ENCODE assay signal across 16 cellular contexts in genomic region chr4:165203541-165204461, GRCh38. TPM values are rescaled to one million over a fixed set of nuclear protein-coding genes. Genes with fewer than 3 reads are reported as not detected.
A peak's percentile ranks its signal among the peaks of the same experiment; 100 is the strongest.
DNase-seq lines count a peak whose midpoint lies in the region; ATAC-seq and TF ChIP-seq lines count a peak whose summit lies in the region.
"Had no signal": no experiment of that assay in that cellular context is flagged by ENCODE, and none has a peak within 500 bp of the region (broad histone marks: within the 10 kb centered on the region; RNA-seq: fewer than 3 reads in every experiment).

No MANE protein-coding gene starts in this region.

- TF ChIP-seq RAD21 in HCT116 (IDR thresholded peaks at IDR 0.05; ENCODE audit: low read depth) = no peak

- POLR2A ChIA-PET in activated CD4-positive, alpha-beta T cell treated with anti-CD3 and anti-CD28 coated beads, Interleukin-2, amount 10 ng/mL, durations not matched to agents 7 days and 5 days (lab: Charles Lee) = no interaction called here
- POLR2A ChIA-PET in HCT116 (lab: Charles Lee) = no interaction called here

- peaks cover 42% of the 10 kb centered on the region for H3K4me1 Mint-ChIP-seq in activated CD4-positive, alpha-beta T cell treated with anti-CD3 and anti-CD28 coated beads, Interleukin-2, amount 10 ng/mL, durations not matched to agents 7 days and 5 days
- H3K4me1 Mint-ChIP-seq in activated naive CD8-positive, alpha-beta T cell treated with anti-CD3 and anti-CD28 coated beads for 36 hours = peaks cover 48% of the 10 kb centered on the region
- H3K4me1 Mint-ChIP-seq in T-helper 17 cell = peaks cover 30% of the 10 kb centered on the region

- no peak for ATAC-seq in HCT116
- no peak for ATAC-seq in T-helper 17 cell
- ATAC-seq: sciatic nerve had no signal

- WGBS in spleen, 5 donors = 75 to 85% (median 81%) methylated on average over 8 of the region's 8 CpGs

- H3K79me2 ChIP-seq in HCT116 (ENCODE audit: insufficient read depth, low read length) = peaks cover 11% of the 10 kb centered on the region

- no peak overlapping the region for H3K9ac ChIP-seq in HCT116 (ENCODE audit: low read length)

- H4K20me1 ChIP-seq in HCT116 (ENCODE audit: insufficient read depth) = no peaks in the 10 kb centered on the region

- intact Hi-C loops in HCT116 (cut with micrococcal nuclease) = no loop called here
- intact Hi-C loops in spleen (cut with DNase I; ENCODE audit: low total_unique reads) = no loop called here
- intact Hi-C loops in left ventricle myocardium inferior (cut with micrococcal nuclease) = loop anchor here (10.0 kb wide), 1 partner anchor 121 kb away; the partner anchor contains the start of gene MSMO1

- BruUV-seq in HCT116 (replicated peaks; lab: Mats Ljungman, UMichigan) = no TSS peak

- H3K9me2 ChIP-seq in HCT116 (ENCODE audit: insufficient read depth) = no peaks in the 10 kb centered on the region

- TF ChIP-seq CTCF in HCT116 (IDR thresholded peaks at IDR 0.05 in 2 of 3, conservative IDR thresholded peaks at IDR 0.05 in 1 of 3; ENCODE audit: borderline replicate concordance in 1 of 3, insufficient read depth in 1 of 3, low read depth in 2 of 3, low read length in 2 of 3) (no peak), spleen (IDR thresholded peaks at IDR 0.05 in 8 of 11, conservative IDR thresholded peaks at IDR 0.05 in 3 of 11) (no peak), left ventricle myocardium inferior (IDR thresholded peaks at IDR 0.05; ENCODE audit: borderline replicate concordance) (no peak)

- H3K4me1 ChIP-seq in HCT116 (ENCODE audit: control insufficient read depth in 1 of 2, insufficient read depth in 2 of 2, low read length in 2 of 2) (peaks cover 10 to 38% of the 10 kb centered on the region in 2 experiments), spleen (peaks cover 6 to 44% (median 22%) of the 10 kb centered on the region in 6 donors), left ventricle myocardium inferior (peaks cover 28% of the 10 kb centered on the region)

- peak overlapping the region; percentile 48 for H3K27ac Mint-ChIP-seq in activated CD4-positive, alpha-beta T cell treated with anti-CD3 and anti-CD28 coated beads, Interleukin-2, amount 10 ng/mL, durations not matched to agents 7 days and 5 days
- H3K27ac Mint-ChIP-seq in activated naive CD8-positive, alpha-beta T cell treated with anti-CD3 and anti-CD28 coated beads for 36 hours = peak overlapping the region; percentile 71
- no peak overlapping the region for H3K27ac Mint-ChIP-seq in T-helper 17 cell

- H3K27me3 ChIP-seq in HCT116 (ENCODE audit: insufficient read depth, low read length) (no peaks in the 10 kb centered on the region), spleen (replicated peaks in 1 of 7) (no peaks in the 10 kb centered on the region), left ventricle myocardium inferior (ENCODE audit: low read depth) (no peaks in the 10 kb centered on the region)
- H3K27me3 ChIP-seq: breast epithelium had no signal

- RAD21 ChIA-PET in HCT116 (lab: Charles Lee; ENCODE audit: low non-redundant PET in 1 of 2, low total read pairs in 2 of 2, uncharacterized antibody in 2 of 2, unreplicated experiment in 2 of 2) = no interaction called here

- no peak for TF ChIP-seq POLR2A in HCT116 (IDR thresholded peaks at IDR 0.05; ENCODE audit: borderline replicate concordance, extremely low read depth, insufficient read depth, insufficient read length)
- TF ChIP-seq POLR2A in spleen (IDR thresholded peaks at IDR 0.05) = no peak

- H3K4me3 ChIP-seq in HCT116 (replicated peaks in 1 of 2; ENCODE audit: low read depth in 1 of 2, low read length in 2 of 2) = no peak overlapping the region
- H3K4me3 ChIP-seq in spleen = no peak overlapping the region
- no peak overlapping the region for H3K4me3 ChIP-seq in left ventricle myocardium inferior
- H3K4me3 ChIP-seq: breast epithelium, lung had no signal

- H3K36me3 ChIP-seq in HCT116 (ENCODE audit: control insufficient read depth in 1 of 2, insufficient read depth in 2 of 2, low read length in 2 of 2) (no peaks in the 10 kb centered on the region), spleen (no peaks in the 10 kb centered on the region), left ventricle myocardium inferior (no peaks in the 10 kb centered on the region)
- H3K36me3 ChIP-seq: breast epithelium had no signal

- CTCF ChIA-PET in activated CD4-positive, alpha-beta T cell treated with anti-CD3 and anti-CD28 coated beads, Interleukin-2, amount 10 ng/mL, durations not matched to agents 7 days and 5 days (lab: Charles Lee) = interaction anchor here (0.8 to 1.5 kb wide), 3 partner anchors 16 to 130 kb away, joined by 3 to 5 read pairs (median 3); no protein-coding TSS in a partner anchor
- CTCF ChIA-PET in HCT116 (lab: Charles Lee) = no interaction called here

- H3K4me3 Mint-ChIP-seq in activated CD4-positive, alpha-beta T cell treated with anti-CD3 and anti-CD28 coated beads, Interleukin-2, amount 10 ng/mL, durations not matched to agents 7 days and 5 days = no peak overlapping the region
- peak overlapping the region; percentile 60 for H3K4me3 Mint-ChIP-seq in activated naive CD8-positive, alpha-beta T cell treated with anti-CD3 and anti-CD28 coated beads for 36 hours
- no peak overlapping the region for H3K4me3 Mint-ChIP-seq in T-helper 17 cell

- H3K9me3 ChIP-seq in HCT116 (ENCODE audit: control insufficient read depth in 1 of 2, insufficient read depth in 1 of 2, low read depth in 1 of 2, low read length in 2 of 2) (no peaks in the 10 kb centered on the region), spleen (no peaks in the 10 kb centered on the region), T-helper 17 cell (ENCODE audit: control insufficient read depth, low read length, poor library complexity, severe bottlenecking) (no peaks in the 10 kb centered on the region), left ventricle myocardium inferior (replicated peaks) (no peaks in the 10 kb centered on the region)
- H3K9me3 ChIP-seq: breast epithelium had no signal

- peaks cover 2% of the 10 kb centered on the region for H3K9me3 Mint-ChIP-seq in activated CD4-positive, alpha-beta T cell treated with anti-CD3 and anti-CD28 coated beads, Interleukin-2, amount 10 ng/mL, durations not matched to agents 7 days and 5 days
- H3K9me3 Mint-ChIP-seq in activated naive CD8-positive, alpha-beta T cell treated with anti-CD3 and anti-CD28 coated beads for 36 hours = no peaks in the 10 kb centered on the region

- no peak for DNase-seq in activated CD4-positive, alpha-beta T cell treated with anti-CD3 and anti-CD28 coated beads, Interleukin-2, amount 10 ng/mL, durations not matched to agents 7 days and 5 days
- no peak for DNase-seq in activated CD4-positive, alpha-beta T cell treated with anti-CD3 and anti-CD28 coated beads for 48 hours
- DNase-seq in HCT116 (ENCODE audit: low read depth, low spot score) (no peak), spleen (no peak), Ammon's horn (ENCODE audit: low spot score) (no peak), T-helper 17 cell (no peak), left ventricle myocardium inferior (no peak)
- DNase-seq in activated naive CD8-positive, alpha-beta T cell treated with anti-CD3 and anti-CD28 coated beads for 36 hours = peak; percentile 15
- DNase-seq: activated CD4-positive, CD25-positive, alpha-beta regulatory T cell; activated effector memory CD4-positive, alpha-beta T cell treated with Interleukin-2 at 50 U/mL for 16 hours; effector CD4-positive, alpha-beta T cell; Karpas-422; NCI-H1436 treated with DMSO at 0.1 percent for 48 hours had no signal

- H3K4me2 ChIP-seq in HCT116 (ENCODE audit: low read length) = peak overlapping the region; percentile 30; the same call in 1 of the 2 replicates

- H3K27ac ChIP-seq in HCT116 (ENCODE audit: low read depth, low read length) (no peak overlapping the region), spleen (peak overlapping the region in 5 of 8 donors; percentile 23 to 84 (median 69)), left ventricle myocardium inferior (replicated peaks) (no peak overlapping the region)
- H3K27ac ChIP-seq: breast epithelium had no signal

- H2AFZ ChIP-seq in HCT116 (ENCODE audit: low read depth, low read length, poor library complexity, severe bottlenecking) = no peak overlapping the region

- peaks cover 2% of the 10 kb centered on the region for H3K27me3 Mint-ChIP-seq in activated CD4-positive, alpha-beta T cell treated with anti-CD3 and anti-CD28 coated beads, Interleukin-2, amount 10 ng/mL, durations not matched to agents 7 days and 5 days
- no peaks in the 10 kb centered on the region for H3K27me3 Mint-ChIP-seq in activated naive CD8-positive, alpha-beta T cell treated with anti-CD3 and anti-CD28 coated beads for 36 hours
- peaks cover 5% of the 10 kb centered on the region for H3K27me3 Mint-ChIP-seq in T-helper 17 cell

- peaks cover 5% of the 10 kb centered on the region for H3K36me3 Mint-ChIP-seq in activated CD4-positive, alpha-beta T cell treated with anti-CD3 and anti-CD28 coated beads, Interleukin-2, amount 10 ng/mL, durations not matched to agents 7 days and 5 days (ENCODE audit: low read depth)
- no peaks in the 10 kb centered on the region for H3K36me3 Mint-ChIP-seq in activated naive CD8-positive, alpha-beta T cell treated with anti-CD3 and anti-CD28 coated beads for 36 hours
- peaks cover 6% of the 10 kb centered on the region for H3K36me3 Mint-ChIP-seq in T-helper 17 cell (ENCODE audit: low read depth)

TF ChIP-seq in HCT116, 20 proteins besides CTCF, POLR2A, EP300 and RAD21 (continues in another document):
- TF ChIP-seq MAX (IDR thresholded peaks at IDR 0.05) (no peak), SRF (IDR thresholded peaks at IDR 0.05; ENCODE audit: low read depth) (no peak)

RNA-seq across cellular contexts. Expression of gene KLHL2, which starts 3.6 kb away (rescaled TPM):
- 10 to 100 TPM; 27.3 to 30.1 TPM for total RNA-seq in activated CD4-positive, alpha-beta T cell treated with anti-CD3 and anti-CD28 coated beads, Interleukin-2, amount 10 ng/mL, durations not matched to agents 7 days and 5 days
- total RNA-seq in HCT116 (2021; ENCODE audit: unreplicated experiment) (24.6 TPM), spleen (100 to 1,000 TPM in 1 of 7 donors, 10 to 100 TPM in 6; 29.7 to 102 (median 55.3) TPM), T-helper 17 cell (10 to 100 TPM; 14.9 to 16.7 TPM), left ventricle myocardium inferior (8.4 TPM)
- 21.4 and 27.8 TPM in 2 replicates for polyA plus RNA-seq in HCT116 (2012)
- 10 to 100 TPM; 23.7 to 28.0 TPM for total RNA-seq in activated naive CD8-positive, alpha-beta T cell treated with anti-CD3 and anti-CD28 coated beads for 36 hours
- 10 to 100 TPM; 10.8 to 21.3 (median 14.1) TPM for polyA plus RNA-seq in spleen

Comparison
In these comparisons a context has a peak if more than half of its experiments do, and no peak if none do; other contexts are left out.
1. H3K27ac ChIP-seq: peak in spleen (5 of 8); none in HCT116 (single experiment) and left ventricle myocardium inferior (single experiment).